ENCODE assay signal across 2 cellular contexts in genomic region chr6:39818695-39819094, GRCh38.
TF ChIP-seq lines count a peak whose summit lies in the region.

No MANE protein-coding gene starts in this region.

TF ChIP-seq in HepG2, 621 proteins besides CTCF, POLR2A, EP300 and RAD21:
- TF ChIP-seq BRD4 (CRISPR knock-in tag; IDR thresholded peaks at IDR 0.05) (no peak), ZSCAN25 (CRISPR knock-in tag; IDR thresholded peaks at IDR 0.05) (no peak), FOXA1 (IDR thresholded peaks at IDR 0.05) (no peak), FOXA1 (CRISPR knock-in tag; IDR thresholded peaks at IDR 0.05) (no peak), HNF1B (CRISPR knock-in tag; IDR thresholded peaks at IDR 0.05) (no peak)
TF ChIP-seq in HepG2: peak in this region for 0.

TF ChIP-seq in GM23338, 12 proteins besides CTCF, POLR2A, EP300 and RAD21:
- no peak for TF ChIP-seq REST (IDR thresholded peaks at IDR 0.05; ENCODE audit: unreplicated experiment)
- TF ChIP-seq ZNF331 (CRISPR knock-in tag; IDR thresholded peaks at IDR 0.05; ENCODE audit: low read depth) = no peak
- no peak for TF ChIP-seq ETS1 (IDR thresholded peaks at IDR 0.05)
- TF ChIP-seq EZH2phosphoT487 (IDR thresholded peaks at IDR 0.05; ENCODE audit: unreplicated experiment) = no peak
- TF ChIP-seq ZNF462 (CRISPR knock-in tag; IDR thresholded peaks at IDR 0.05) = no peak
- no peak for TF ChIP-seq NANOG (IDR thresholded peaks at IDR 0.05; ENCODE audit: borderline replicate concordance)
- no peak for TF ChIP-seq JUNB (IDR thresholded peaks at IDR 0.05; ENCODE audit: unreplicated experiment)
- no peak for TF ChIP-seq POLR2AphosphoS5 (IDR thresholded peaks at IDR 0.05; ENCODE audit: low read depth)
- no peak for TF ChIP-seq ZNF114 (CRISPR knock-in tag; IDR thresholded peaks at IDR 0.05)
- no peak for TF ChIP-seq CREB1 (CRISPR knock-in tag; IDR thresholded peaks at IDR 0.05; ENCODE audit: low read depth)
- no peak for TF ChIP-seq STAT1 (IDR thresholded peaks at IDR 0.05; ENCODE audit: unreplicated experiment)
- TF ChIP-seq EZH2 (IDR thresholded peaks at IDR 0.05; ENCODE audit: low read depth, unreplicated experiment) = no peak
TF ChIP-seq in GM23338: peak in this region for 0.
